Comparison of ENCODE assay signal across 14 cellular contexts in the genomic region with DNA sequence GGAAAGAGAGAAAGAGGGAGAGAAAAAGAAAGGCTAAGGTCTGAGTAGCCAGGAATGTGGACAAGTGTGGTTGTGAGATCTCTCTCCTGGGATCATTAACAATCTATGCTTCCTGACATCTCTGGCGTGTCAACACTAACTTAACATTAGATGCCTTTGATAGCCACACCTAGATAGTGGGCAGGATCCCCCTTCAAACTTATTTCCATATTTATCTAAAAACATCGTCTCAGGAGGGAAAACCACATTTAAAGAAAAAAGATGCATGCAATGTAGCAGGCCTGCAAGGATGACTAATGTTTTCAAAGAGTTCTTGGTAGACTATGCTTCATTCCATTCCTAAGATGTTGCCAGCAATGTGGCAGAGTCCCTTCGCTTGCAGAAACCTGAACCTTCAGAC.
DNase-seq lines count a peak whose midpoint lies in the region; ATAC-seq and TF ChIP-seq lines count a peak whose summit lies in the region.
"Had no signal": no experiment of that assay in that cellular context is flagged by ENCODE, and none has a peak within 500 bp of the region (broad histone marks: within the 10 kb centered on the region; RNA-seq: fewer than 3 reads in every experiment).

No MANE protein-coding gene starts in this region.

- CTCF ChIA-PET in SK-N-SH (lab: Yijun Ruan, JAX), result no interaction called here

- peak; percentile 21 for DNase-seq in GM04504 (ENCODE audit: low read depth)
- DNase-seq in SK-N-SH, result no peak
- peak; percentile 73 for DNase-seq in fibroblast of mammary gland (ENCODE audit: low read depth)
- DNase-seq in COLO668 (lab: John Stamatoyannopoulos, UW; ENCODE audit: unreplicated experiment), result no peak
- no peak for DNase-seq in natural killer cell
- DNase-seq: activated naive CD4-positive, alpha-beta T cell; gastrocnemius medialis; NCI-H1694 treated with DMSO at 0.1 percent for 48 hours had no signal

- H3K36me3 ChIP-seq in SK-N-SH (replicated peaks in 1 of 2; ENCODE audit: control insufficient read depth in 1 of 2, insufficient read depth in 2 of 2, low read length in 1 of 2) (peaks cover 18 to 36% of the 10 kb centered on the region in 2 experiments), skeletal muscle satellite cell (ENCODE audit: insufficient read depth, low read length) (peaks cover 20% of the 10 kb centered on the region)

- no peak overlapping the region for H2AFZ ChIP-seq in SK-N-SH (ENCODE audit: low read depth)

- peaks cover 19% of the 10 kb centered on the region for H3K36me3 Mint-ChIP-seq in natural killer cell

- intact Hi-C loops in natural killer cell (cut with micrococcal nuclease), result no loop called here

- POLR2A ChIA-PET in SK-N-SH (lab: Yijun Ruan, JAX), result no interaction called here

- peaks cover 35% of the 10 kb centered on the region for H3F3A ChIP-seq in SK-N-SH (replicated peaks; ENCODE audit: insufficient read depth)

- H3K4me3 ChIP-seq in SK-N-SH (ENCODE audit: low read depth in 2 of 2, low read length in 1 of 2) (no peak overlapping the region), fibroblast of mammary gland (ENCODE audit: control insufficient read depth, low read depth, low read length) (no peak overlapping the region), skeletal muscle satellite cell (ENCODE audit: low read length) (no peak overlapping the region)
- H3K4me3 ChIP-seq: gastrocnemius medialis had no signal

- peak overlapping the region; percentile 77; a peak in 3 of 4 replicates for H3K27ac ChIP-seq in SK-N-SH (ENCODE audit: low read depth in 2 of 2, low read length in 1 of 2)
- H3K27ac ChIP-seq: gastrocnemius medialis had no signal

- no peaks in the 10 kb centered on the region for H3K27me3 Mint-ChIP-seq in natural killer cell (ENCODE audit: low read depth in 2 of 2)
- H3K27me3 Mint-ChIP-seq: dendritic cell treated with granulocyte-macrophage colony-stimulating factor and Interleukin-4, amounts not matched to agents 40 ng/mL and 50 ng/mL, for 4 days had no signal

- H3K27ac Mint-ChIP-seq in natural killer cell, result no peak overlapping the region
- H3K27ac Mint-ChIP-seq: dendritic cell treated with granulocyte-macrophage colony-stimulating factor and Interleukin-4, amounts not matched to agents 40 ng/mL and 50 ng/mL, for 4 days had no signal

- peak overlapping the region; percentile 54; the same call in 1 of the 2 replicates for H3K4me2 ChIP-seq in SK-N-SH
- peak overlapping the region; percentile 32 for H3K4me2 ChIP-seq in skeletal muscle satellite cell (ENCODE audit: low read length)

- H3K4me1 ChIP-seq in SK-N-SH (ENCODE audit: control insufficient read depth in 1 of 2, insufficient read depth in 2 of 2, low read depth in 1 of 2, low read length in 1 of 2), result peaks cover 0 to 27% of the 10 kb centered on the region in 2 experiments; a peak in 3 of 4 replicates
- H3K4me1 ChIP-seq in skeletal muscle satellite cell (ENCODE audit: control insufficient read depth, insufficient read depth, low read length), result peaks cover 33% of the 10 kb centered on the region
- H3K4me1 ChIP-seq: gastrocnemius medialis had no signal

- no peaks in the 10 kb centered on the region for H3K9me3 Mint-ChIP-seq in natural killer cell
- H3K9me3 Mint-ChIP-seq: dendritic cell treated with granulocyte-macrophage colony-stimulating factor and Interleukin-4, amounts not matched to agents 40 ng/mL and 50 ng/mL, for 4 days had no signal

- 24% methylated on average over 3 of the region's 3 CpGs for WGBS in SK-N-SH (ENCODE audit: low lambda C conversion rate)

- no peak for TF ChIP-seq CTCF in SK-N-SH (IDR thresholded peaks at IDR 0.05)
- no peak for TF ChIP-seq CTCF in fibroblast of mammary gland (conservative IDR thresholded peaks at IDR 0.05; ENCODE audit: control insufficient read depth, insufficient read depth, low read depth, low read length)
- no peak for TF ChIP-seq CTCF in natural killer cell (IDR thresholded peaks at IDR 0.05)

- ATAC-seq in HG02870 (IDR thresholded peaks at IDR 0.05; ENCODE audit: unreplicated experiment) (no peak), GM18907 (IDR thresholded peaks at IDR 0.05; ENCODE audit: unreplicated experiment) (no peak), natural killer cell (no peak)
- ATAC-seq: gastrocnemius medialis, Right ventricle myocardium inferior, sciatic nerve had no signal

- H3K79me2 ChIP-seq in SK-N-SH (ENCODE audit: insufficient read depth), result peaks cover 20% of the 10 kb centered on the region

- H3K9me3 ChIP-seq in SK-N-SH (no peaks in the 10 kb centered on the region), skeletal muscle satellite cell (replicated peaks; ENCODE audit: low read length) (no peaks in the 10 kb centered on the region)
- H3K9me3 ChIP-seq: gastrocnemius medialis had no signal

- TF ChIP-seq EP300 in SK-N-SH (IDR thresholded peaks at IDR 0.05; ENCODE audit: borderline replicate concordance in 1 of 2, low read depth in 1 of 2, low read length in 1 of 2), result 0 out of 4 replicates have a peak, but pooled peaks of 1 of the 2 experiments have one; percentile 44

- H3K9ac ChIP-seq in SK-N-SH (peak overlapping the region; percentile 21; the same call in 1 of the 2 replicates), skeletal muscle satellite cell (ENCODE audit: low read depth, low read length) (no peak overlapping the region)

- H3K27me3 ChIP-seq in SK-N-SH (ENCODE audit: insufficient read depth) (no peaks in the 10 kb centered on the region), skeletal muscle satellite cell (ENCODE audit: control insufficient read depth, insufficient read depth, low read length) (no peaks in the 10 kb centered on the region)
- H3K27me3 ChIP-seq: gastrocnemius medialis had no signal

- H3K4me1 Mint-ChIP-seq in natural killer cell, result peaks cover 0 to 8% of the 10 kb centered on the region in 2 donors

- TF ChIP-seq RAD21 in SK-N-SH (IDR thresholded peaks at IDR 0.05; ENCODE audit: low read length), result no peak

- H3K4me3 Mint-ChIP-seq in natural killer cell, result no peak overlapping the region
- H3K4me3 Mint-ChIP-seq: dendritic cell treated with granulocyte-macrophage colony-stimulating factor and Interleukin-4, amounts not matched to agents 40 ng/mL and 50 ng/mL, for 4 days had no signal

- no peaks in the 10 kb centered on the region; the same call in 1 of the 2 replicates for H3K9me2 ChIP-seq in SK-N-SH

- no peaks in the 10 kb centered on the region for H4K20me1 ChIP-seq in SK-N-SH (ENCODE audit: insufficient read depth)

TF ChIP-seq in SK-N-SH, 30 proteins besides CTCF, POLR2A, EP300 and RAD21 (continues in another document):
- TF ChIP-seq, protein P1, sequence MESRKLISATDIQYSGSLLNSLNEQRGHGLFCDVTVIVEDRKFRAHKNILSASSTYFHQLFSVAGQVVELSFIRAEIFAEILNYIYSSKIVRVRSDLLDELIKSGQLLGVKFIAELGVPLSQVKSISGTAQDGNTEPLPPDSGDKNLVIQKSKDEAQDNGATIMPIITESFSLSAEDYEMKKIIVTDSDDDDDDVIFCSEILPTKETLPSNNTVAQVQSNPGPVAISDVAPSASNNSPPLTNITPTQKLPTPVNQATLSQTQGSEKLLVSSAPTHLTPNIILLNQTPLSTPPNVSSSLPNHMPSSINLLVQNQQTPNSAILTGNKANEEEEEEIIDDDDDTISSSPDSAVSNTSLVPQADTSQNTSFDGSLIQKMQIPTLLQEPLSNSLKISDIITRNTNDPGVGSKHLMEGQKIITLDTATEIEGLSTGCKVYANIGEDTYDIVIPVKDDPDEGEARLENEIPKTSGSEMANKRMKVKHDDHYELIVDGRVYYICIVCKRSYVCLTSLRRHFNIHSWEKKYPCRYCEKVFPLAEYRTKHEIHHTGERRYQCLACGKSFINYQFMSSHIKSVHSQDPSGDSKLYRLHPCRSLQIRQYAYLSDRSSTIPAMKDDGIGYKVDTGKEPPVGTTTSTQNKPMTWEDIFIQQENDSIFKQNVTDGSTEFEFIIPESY (IDR thresholded peaks at IDR 0.05; ENCODE audit: borderline replicate concordance, low read depth), result no peak
- peak; percentile 79 for TF ChIP-seq JUND (IDR thresholded peaks at IDR 0.05)
- no peak for TF ChIP-seq YY1 (IDR thresholded peaks at IDR 0.05; ENCODE audit: low read depth)
- TF ChIP-seq, protein P2, sequence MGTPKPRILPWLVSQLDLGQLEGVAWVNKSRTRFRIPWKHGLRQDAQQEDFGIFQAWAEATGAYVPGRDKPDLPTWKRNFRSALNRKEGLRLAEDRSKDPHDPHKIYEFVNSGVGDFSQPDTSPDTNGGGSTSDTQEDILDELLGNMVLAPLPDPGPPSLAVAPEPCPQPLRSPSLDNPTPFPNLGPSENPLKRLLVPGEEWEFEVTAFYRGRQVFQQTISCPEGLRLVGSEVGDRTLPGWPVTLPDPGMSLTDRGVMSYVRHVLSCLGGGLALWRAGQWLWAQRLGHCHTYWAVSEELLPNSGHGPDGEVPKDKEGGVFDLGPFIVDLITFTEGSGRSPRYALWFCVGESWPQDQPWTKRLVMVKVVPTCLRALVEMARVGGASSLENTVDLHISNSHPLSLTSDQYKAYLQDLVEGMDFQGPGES (IDR thresholded peaks at IDR 0.05; ENCODE audit: low read depth, low read length), result no peak
- no peak for TF ChIP-seq GATA2 (CRISPR knock-in tag; IDR thresholded peaks at IDR 0.05)
- TF ChIP-seq SIN3A (IDR thresholded peaks at IDR 0.05; ENCODE audit: borderline replicate concordance, low read depth, low read length), result no peak
- TF ChIP-seq, protein P3, sequence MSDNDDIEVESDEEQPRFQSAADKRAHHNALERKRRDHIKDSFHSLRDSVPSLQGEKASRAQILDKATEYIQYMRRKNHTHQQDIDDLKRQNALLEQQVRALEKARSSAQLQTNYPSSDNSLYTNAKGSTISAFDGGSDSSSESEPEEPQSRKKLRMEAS (IDR thresholded peaks at IDR 0.05; ENCODE audit: low read depth), result peak; percentile 71
- TF ChIP-seq SMC3 (IDR thresholded peaks at IDR 0.05; ENCODE audit: low read depth, low read length), result no peak
- TF ChIP-seq MXI1 (IDR thresholded peaks at IDR 0.05; ENCODE audit: low read depth, low read length), result no peak
- TF ChIP-seq NFIC (IDR thresholded peaks at IDR 0.05; ENCODE audit: borderline replicate concordance), result peak; percentile 78
- TF ChIP-seq CHD2 (IDR thresholded peaks at IDR 0.05; ENCODE audit: low read length, partially characterized antibody), result no peak
- TF ChIP-seq TCF12 (IDR thresholded peaks at IDR 0.05), result peak; percentile 77
- TF ChIP-seq NRF1 (IDR thresholded peaks at IDR 0.05; ENCODE audit: low read depth, low read length), result no peak
- TF ChIP-seq TAF1 (IDR thresholded peaks at IDR 0.05; ENCODE audit: borderline replicate concordance, low read depth, low read length), result no peak
- TF ChIP-seq MEF2A (IDR thresholded peaks at IDR 0.05; ENCODE audit: borderline replicate concordance, low read depth), result no peak
- peak; percentile 78; the same call in 1 of the 2 replicates for TF ChIP-seq FOSL2 (IDR thresholded peaks at IDR 0.05; ENCODE audit: borderline replicate concordance, low read depth)
- TF ChIP-seq RCOR1 (IDR thresholded peaks at IDR 0.05; ENCODE audit: low read length), result no peak
- no peak for TF ChIP-seq RFX5 (IDR thresholded peaks at IDR 0.05; ENCODE audit: low read length)

Comparison
In these comparisons a context has a peak if more than half of its experiments do, and no peak if none do; other contexts are left out.
1. DNase-seq: peak in GM04504 (single experiment) and fibroblast of mammary gland (single experiment); none in SK-N-SH (single experiment), COLO668 (single experiment) and natural killer cell (single experiment).